19 cellular contexts compared by ENCODE assay signal in the genomic region with DNA sequence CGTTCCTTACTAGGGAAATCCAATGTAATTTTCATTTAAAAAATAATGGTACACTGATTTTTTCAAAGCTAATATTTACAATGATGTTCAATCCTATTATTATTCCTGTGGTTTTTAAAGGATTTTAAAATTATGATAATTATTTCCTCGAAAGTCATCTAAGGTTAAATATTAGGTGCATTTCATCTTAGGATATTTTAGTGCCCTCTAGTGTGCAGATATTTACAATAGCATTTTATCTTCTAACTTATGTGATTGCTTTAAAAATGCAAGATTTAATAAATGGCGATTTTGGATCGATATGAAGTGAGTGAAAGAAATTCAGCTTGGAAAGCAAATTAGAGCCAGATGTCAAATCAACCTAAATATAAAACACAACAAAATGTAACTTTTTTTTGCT.
DNase-seq lines count a peak whose midpoint lies in the region; ATAC-seq, FAIRE-seq and TF ChIP-seq lines count a peak whose summit lies in the region.
"Had no signal": no experiment of that assay in that cellular context is flagged by ENCODE, and none has a peak within 500 bp of the region (broad histone marks: within the 10 kb centered on the region; RNA-seq: fewer than 3 reads in every experiment).

No MANE protein-coding gene starts in this region.

- no peaks in the 10 kb centered on the region for H4K20me1 ChIP-seq in HCT116 (ENCODE audit: insufficient read depth)

- no peak for ATAC-seq in HCT116
- ATAC-seq: stimulated activated effector memory CD8-positive, alpha-beta T cell treated with anti-CD3 and anti-CD28 coated beads, Interleukin-12 subunit alpha, Interleukin-12 subunit beta, amount 100 ng/mL, for 72 hours had no signal

- no peaks in the 10 kb centered on the region for H3K27me3 ChIP-seq in HCT116 (ENCODE audit: insufficient read depth, low read length)
- H3K27me3 ChIP-seq: vagina had no signal

- H3K79me2 ChIP-seq in HCT116 (ENCODE audit: insufficient read depth, low read length) = no peaks in the 10 kb centered on the region

- no TSS peak for BruUV-seq in HCT116 (replicated peaks; lab: Mats Ljungman, UMichigan)

- TF ChIP-seq CTCF in AG09309 (IDR thresholded peaks at IDR 0.05; ENCODE audit: control insufficient read depth, insufficient read depth, low read depth, low read length, missing control alignments) (peak; percentile 23), HCT116 (IDR thresholded peaks at IDR 0.05 in 2 of 3, conservative IDR thresholded peaks at IDR 0.05 in 1 of 3; ENCODE audit: borderline replicate concordance in 1 of 3, insufficient read depth in 1 of 3, low read depth in 2 of 3, low read length in 2 of 3) (peak; percentile 12 to 50 (median 14); a peak in 3 of 6 replicates)

- POLR2A ChIA-PET in HCT116 (lab: Charles Lee) = no interaction called here

- H3K9me3 ChIP-seq in HCT116 (ENCODE audit: control insufficient read depth in 1 of 2, insufficient read depth in 1 of 2, low read depth in 1 of 2, low read length in 2 of 2) = no peaks in the 10 kb centered on the region
- H3K9me3 ChIP-seq: vagina had no signal

- no peak overlapping the region for H2AFZ ChIP-seq in HCT116 (ENCODE audit: low read depth, low read length, poor library complexity, severe bottlenecking)

- no peak for TF ChIP-seq POLR2A in HCT116 (IDR thresholded peaks at IDR 0.05; ENCODE audit: borderline replicate concordance, extremely low read depth, insufficient read depth, insufficient read length)

- in situ Hi-C loops in SK-MEL-5 (cut with HindIII; ENCODE audit: low pct_unique_long_range_greater_than_20kb, low sequenced_read_pairs) = no loop called here

- no peak for DNase-seq in AG09309 (ENCODE audit: low read depth)
- no peak for DNase-seq in HCT116 (ENCODE audit: low read depth, low spot score)
- DNase-seq in SK-MEL-5 (ENCODE audit: low read depth, low spot score) = peak; percentile 32
- DNase-seq in frontal cortex (ENCODE audit: low spot score in 2 of 2) = no peak
- no peak for DNase-seq in HUDEP-2 (lab: John Stamatoyannopoulos, UW; ENCODE audit: unreplicated experiment in 76 of 76)
- no peak for DNase-seq in 8988T
- no peak for DNase-seq in GDM1 (lab: John Stamatoyannopoulos, UW)
- no peak for DNase-seq in NCI-H510A (lab: John Stamatoyannopoulos, UW)
- DNase-seq: activated CD8-positive, alpha-beta memory T cell treated with anti-CD3 and anti-CD28 coated beads, Interleukin-2, amount 50 U/mL, for 4 hours; activated naive CD8-positive, alpha-beta T cell treated with anti-CD3 and anti-CD28 coated beads for 36 hours; CD4-positive, CD25-positive, alpha-beta regulatory T cell; NCI-H1436; NCI-H748 treated with DMSO at 0.1 percent for 48 hours; retina; stimulated activated CD4-positive, alpha-beta T cell treated with anti-CD3 and anti-CD28 coated beads, Interleukin-2, amount 100 ng/mL, for 48 hours had no signal

- H3K9ac ChIP-seq in HCT116 (ENCODE audit: low read length) = no peak overlapping the region

- no peaks in the 10 kb centered on the region for H3K36me3 ChIP-seq in HCT116 (ENCODE audit: control insufficient read depth in 1 of 2, insufficient read depth in 2 of 2, low read length in 2 of 2)
- H3K36me3 ChIP-seq: vagina had no signal

- CTCF ChIA-PET in HCT116 (lab: Charles Lee) = no interaction called here

- no peak overlapping the region for H3K4me2 ChIP-seq in HCT116 (ENCODE audit: low read length)

- FAIRE-seq in frontal cortex (lab: Jason Lieb, UNC) = peak; percentile 17
- FAIRE-seq: colon had no signal

- no peak overlapping the region for H3K4me3 ChIP-seq in AG09309 (ENCODE audit: control insufficient read depth, low read depth, low read length)
- no peak overlapping the region for H3K4me3 ChIP-seq in HCT116 (replicated peaks in 1 of 2; ENCODE audit: low read depth in 1 of 2, low read length in 2 of 2)
- H3K4me3 ChIP-seq: SK-N-MC, vagina had no signal

- no peaks in the 10 kb centered on the region for H3K9me2 ChIP-seq in HCT116 (ENCODE audit: insufficient read depth)

- peak; percentile 37 for TF ChIP-seq RAD21 in HCT116 (IDR thresholded peaks at IDR 0.05; ENCODE audit: low read depth)

- intact Hi-C loops in HCT116 (cut with micrococcal nuclease) = no loop called here

- H3K4me1 ChIP-seq in HCT116 (ENCODE audit: control insufficient read depth in 1 of 2, insufficient read depth in 2 of 2, low read length in 2 of 2) = no peaks in the 10 kb centered on the region
- H3K4me1 ChIP-seq: vagina had no signal

- no peak overlapping the region for H3K27ac ChIP-seq in HCT116 (ENCODE audit: low read depth, low read length)
- H3K27ac ChIP-seq: SK-N-MC, vagina had no signal

- RAD21 ChIA-PET in HCT116 (lab: Charles Lee; ENCODE audit: low non-redundant PET in 1 of 2, low total read pairs in 2 of 2, uncharacterized antibody in 2 of 2, unreplicated experiment in 2 of 2) = no interaction called here

TF ChIP-seq in HCT116, 20 proteins besides CTCF, POLR2A, EP300 and RAD21:
- TF ChIP-seq SIN3A (IDR thresholded peaks at IDR 0.05; ENCODE audit: low read depth) (no peak), CBX3 (IDR thresholded peaks at IDR 0.05; ENCODE audit: low read depth) (no peak), FOSL1 (IDR thresholded peaks at IDR 0.05; ENCODE audit: low read depth) (no peak), SRF (IDR thresholded peaks at IDR 0.05; ENCODE audit: low read depth) (no peak)
